Comparison of ENCODE assay signal across 3 cellular contexts in the genomic region with DNA sequence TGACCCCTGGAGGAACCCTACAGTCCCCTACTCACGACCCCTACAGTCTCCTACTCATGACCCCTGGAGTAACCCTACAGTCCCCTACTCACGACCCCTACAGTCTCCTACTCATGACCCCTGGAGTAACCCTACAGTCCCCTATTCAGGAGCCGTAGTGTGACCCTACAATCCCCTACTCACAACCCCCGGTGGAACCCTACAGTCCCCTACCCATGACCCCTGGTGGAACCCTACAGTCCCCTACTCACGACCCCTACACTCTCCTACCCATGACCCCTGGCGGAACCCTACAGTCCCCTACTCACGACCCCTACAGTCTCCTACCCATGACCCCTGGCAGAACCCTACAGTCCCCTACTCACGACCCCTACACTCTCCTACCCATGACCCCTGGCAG. TPM values are rescaled to one million over a fixed set of nuclear protein-coding genes. Genes with fewer than 3 reads are reported as not detected.
"Had no signal": no experiment of that assay in that cellular context is flagged by ENCODE, and none has a peak within 500 bp of the region (broad histone marks: within the 10 kb centered on the region; RNA-seq: fewer than 3 reads in every experiment).

No MANE protein-coding gene starts in this region.

RNA-seq across cellular contexts. Expression of gene CSF2RA, which starts 29.0 kb away (rescaled TPM):
- total RNA-seq: GM23248 had no signal
- polyA plus RNA-seq: GM23248 had no signal

RNA-seq across cellular contexts. Expression of gene IL3RA, which starts 39.0 kb away (rescaled TPM):
- total RNA-seq: GM23248, GM23338, H1 had no signal
